In the genomic region with DNA sequence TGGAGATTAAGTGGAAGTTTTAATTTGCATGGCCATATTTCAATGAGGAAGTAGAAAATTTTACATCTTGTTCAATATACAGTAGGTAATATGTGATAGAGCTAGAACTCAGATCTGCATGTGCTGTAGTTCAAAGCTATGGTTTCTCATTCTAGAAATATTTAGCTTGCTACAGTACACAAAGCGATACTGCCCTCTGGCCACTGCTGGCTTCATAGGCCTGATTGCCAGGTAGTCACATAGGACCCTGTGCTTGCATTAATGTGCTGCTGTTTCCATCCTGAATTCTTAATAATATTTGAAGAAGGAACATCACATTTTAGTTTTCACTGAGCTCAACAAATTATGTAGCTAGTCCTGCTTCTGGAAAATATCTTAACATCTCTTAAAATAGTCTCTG, we compare ENCODE assay signal across 1 cellular context.
TF ChIP-seq lines count a peak whose summit lies in the region.

No MANE protein-coding gene starts in this region.

TF ChIP-seq in IMR-90, 13 proteins besides CTCF, POLR2A, EP300 and RAD21 (continued from another document):
- TF ChIP-seq MAZ (IDR thresholded peaks at IDR 0.05; ENCODE audit: borderline replicate concordance, low read depth, low read length) (no peak), MXI1 (IDR thresholded peaks at IDR 0.05; ENCODE audit: borderline replicate concordance, low read depth, low read length) (no peak), BHLHE40 (IDR thresholded peaks at IDR 0.05; ENCODE audit: low read depth, low read length) (no peak), RCOR1 (IDR thresholded peaks at IDR 0.05; ENCODE audit: insufficient replicate concordance, low read length) (no peak), MAFK (IDR thresholded peaks at IDR 0.05; ENCODE audit: low read depth, low read length) (no peak), SMC3 (IDR thresholded peaks at IDR 0.05; ENCODE audit: low read depth, low read length) (no peak), NFE2L2 (IDR thresholded peaks at IDR 0.05; ENCODE audit: low read depth, low read length) (no peak), FOS (IDR thresholded peaks at IDR 0.05; ENCODE audit: low read depth, low read length) (no peak)
- TF ChIP-seq, protein P1, sequence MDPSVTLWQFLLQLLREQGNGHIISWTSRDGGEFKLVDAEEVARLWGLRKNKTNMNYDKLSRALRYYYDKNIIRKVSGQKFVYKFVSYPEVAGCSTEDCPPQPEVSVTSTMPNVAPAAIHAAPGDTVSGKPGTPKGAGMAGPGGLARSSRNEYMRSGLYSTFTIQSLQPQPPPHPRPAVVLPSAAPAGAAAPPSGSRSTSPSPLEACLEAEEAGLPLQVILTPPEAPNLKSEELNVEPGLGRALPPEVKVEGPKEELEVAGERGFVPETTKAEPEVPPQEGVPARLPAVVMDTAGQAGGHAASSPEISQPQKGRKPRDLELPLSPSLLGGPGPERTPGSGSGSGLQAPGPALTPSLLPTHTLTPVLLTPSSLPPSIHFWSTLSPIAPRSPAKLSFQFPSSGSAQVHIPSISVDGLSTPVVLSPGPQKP (IDR thresholded peaks at IDR 0.05; ENCODE audit: borderline replicate concordance, low read depth, low read length) = no peak
